In the genomic region with DNA sequence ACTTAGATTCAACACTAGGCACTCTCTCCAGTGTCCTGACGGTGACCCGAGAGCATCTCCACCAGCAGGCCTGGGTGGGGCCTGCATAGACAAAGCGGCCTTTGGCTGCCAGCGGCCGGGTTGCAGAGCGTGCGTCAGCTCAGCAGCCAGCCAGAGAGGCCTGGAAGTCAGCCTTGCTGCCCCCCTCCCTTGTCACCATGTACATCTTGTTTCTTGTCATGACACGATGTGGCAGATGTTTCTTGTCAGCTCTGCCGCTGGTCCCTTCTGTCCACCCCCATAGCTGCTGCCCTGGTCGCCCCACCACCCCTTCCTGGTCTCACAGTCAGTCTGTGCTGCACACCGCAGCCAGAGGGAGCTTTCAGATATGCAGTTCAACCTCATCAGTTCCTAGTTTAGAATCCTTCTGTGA, we compare ENCODE assay signal across 11 cellular contexts. TPM values are rescaled to one million over a fixed set of nuclear protein-coding genes. Genes with fewer than 3 reads are reported as not detected.
DNase-seq lines count a peak whose midpoint lies in the region; ATAC-seq and TF ChIP-seq lines count a peak whose summit lies in the region.
"Had no signal": no experiment of that assay in that cellular context is flagged by ENCODE, and none has a peak within 500 bp of the region (broad histone marks: within the 10 kb centered on the region; RNA-seq: fewer than 3 reads in every experiment).

No MANE protein-coding gene starts in this region.

- no peaks in the 10 kb centered on the region for H3K9me3 ChIP-seq in mammary epithelial cell (replicated peaks; ENCODE audit: insufficient read depth, low read length)
- H3K9me3 ChIP-seq in right atrium auricular region: no peaks in the 10 kb centered on the region
- H3K9me3 ChIP-seq in prostate gland: no peaks in the 10 kb centered on the region

- TF ChIP-seq CTCF in BJ (IDR thresholded peaks at IDR 0.05; ENCODE audit: insufficient read depth, low read depth, low read length) (peak; percentile 75), mammary epithelial cell (conservative IDR thresholded peaks at IDR 0.05 in 1 of 2, IDR thresholded peaks at IDR 0.05 in 1 of 2; ENCODE audit: extremely low read depth in 1 of 2, insufficient read depth in 1 of 2, low read depth in 1 of 2, low read length in 2 of 2) (peak; percentile 25 to 54), right atrium auricular region (IDR thresholded peaks at IDR 0.05) (peak in 1 of 2 donors; percentile 77), prostate gland (IDR thresholded peaks at IDR 0.05) (peak in 3 of 4 experiments; percentile 30 to 68 (median 47))

- no peaks in the 10 kb centered on the region for H3K79me2 ChIP-seq in mammary epithelial cell (ENCODE audit: insufficient read depth, low read length)

- peak overlapping the region; percentile 76 for H2AFZ ChIP-seq in mammary epithelial cell (ENCODE audit: low read depth, low read length)

- intact Hi-C loops in mammary epithelial cell (cut with micrococcal nuclease): no loop called here
- intact Hi-C loops in prostate gland (cut with DNase I): no loop called here

- dilution Hi-C loops in mammary epithelial cell (cut with HindIII; ENCODE audit: low sequenced_read_pairs): no loop called here

- H3K36me3 ChIP-seq in BJ (ENCODE audit: control insufficient read depth, insufficient read depth, low read length) (no peaks in the 10 kb centered on the region), mammary epithelial cell (ENCODE audit: insufficient read depth, low read length) (no peaks in the 10 kb centered on the region), right atrium auricular region (no peaks in the 10 kb centered on the region), prostate gland (no peaks in the 10 kb centered on the region)

- no peaks in the 10 kb centered on the region for H3K27me3 ChIP-seq in BJ (ENCODE audit: control insufficient read depth, insufficient read depth, low read length)
- no peaks in the 10 kb centered on the region for H3K27me3 ChIP-seq in mammary epithelial cell (ENCODE audit: insufficient read depth, low read length)
- no peaks in the 10 kb centered on the region for H3K27me3 ChIP-seq in right atrium auricular region
- H3K27me3 ChIP-seq in prostate gland (replicated peaks; ENCODE audit: insufficient read depth): no peaks in the 10 kb centered on the region

- H4K20me1 ChIP-seq in mammary epithelial cell (ENCODE audit: insufficient read depth, low read length): no peaks in the 10 kb centered on the region

- no peak overlapping the region for H3K4me2 ChIP-seq in mammary epithelial cell (ENCODE audit: insufficient read depth, low read depth, low read length)

- H3K27ac ChIP-seq in mammary epithelial cell (ENCODE audit: insufficient read depth, low read depth, low read length) (peak overlapping the region; percentile 24), right atrium auricular region (peak overlapping the region; percentile 78 to 83), prostate gland (no peak overlapping the region)

- no peak for ATAC-seq in GM18861 (IDR thresholded peaks at IDR 0.05; ENCODE audit: unreplicated experiment)
- ATAC-seq: stimulated activated naive B cell treated with anti-CD40 and anti-IgM and Interleukin-4, amounts not matched to agents 10 μg/mL and 1 μg/mL and 100 μg/mL, for 72 hours had no signal

- CTCF ChIA-PET in BJ (lab: Yijun Ruan, JAX): interaction anchor here (0.7 to 4.9 kb wide), 8 partner anchors 10 to 133 kb away, joined by 3 to 27 read pairs (median 5); a partner anchor contains a TSS
- CTCF ChIA-PET in mammary epithelial cell (lab: Charles Lee; ENCODE audit: low non-redundant PET): interaction anchor here (0.7 kb wide), 1 partner anchor 21 kb away, joined by 4 read pairs; no protein-coding TSS in a partner anchor

- TF ChIP-seq POLR2A in prostate gland (IDR thresholded peaks at IDR 0.05): no peak

- DNase-seq in BJ (ENCODE audit: low read depth): peak; percentile 33
- DNase-seq in mammary epithelial cell: peak; percentile 41
- peak; percentile 93 for DNase-seq in right atrium auricular region (ENCODE audit: low spot score)
- DNase-seq in prostate gland (ENCODE audit: low spot score): peak; percentile 20
- DNase-seq in activated CD8-positive, alpha-beta memory T cell treated with anti-CD3 and anti-CD28 coated beads for 24 hours: no peak
- no peak for DNase-seq in NCI-H2227 (lab: John Stamatoyannopoulos, UW; ENCODE audit: unreplicated experiment)
- DNase-seq in HT-29 (ENCODE audit: low spot score): no peak
- DNase-seq: KG1; stimulated activated naive B cell treated with anti-CD40 and anti-IgM and Interleukin-4, amounts not matched to agents 10 μg/mL and 1 μg/mL and 100 μg/mL, for 72 hours had no signal

- H3K4me3 ChIP-seq in BJ (ENCODE audit: low read depth, low read length) (no peak overlapping the region), mammary epithelial cell (replicated peaks in 1 of 3; ENCODE audit: insufficient read depth in 1 of 3, low read depth in 2 of 3, low read length in 3 of 3) (no peak overlapping the region), right atrium auricular region (no peak overlapping the region), prostate gland (no peak overlapping the region)

- 12% methylated on average over 6 of the region's 11 CpGs for WGBS in mammary epithelial cell (ENCODE audit: low coverage, missing lambda C conversion rate)
- WGBS in prostate gland: 20% methylated on average over 11 of the region's 11 CpGs

- no TSS peak for BruUV-seq in mammary epithelial cell (replicated peaks; lab: Mats Ljungman, UMichigan)

- peaks cover 9% of the 10 kb centered on the region for H3K4me1 ChIP-seq in mammary epithelial cell (ENCODE audit: insufficient read depth, low read length)
- peaks cover 0 to 34% of the 10 kb centered on the region in 2 donors for H3K4me1 ChIP-seq in right atrium auricular region
- H3K4me1 ChIP-seq in prostate gland (replicated peaks): no peaks in the 10 kb centered on the region

- in situ Hi-C loops in mammary epithelial cell (cut with MboI; ENCODE audit: low sequenced_read_pairs in 2 of 2): no loop called here

- no peak overlapping the region for H3K9ac ChIP-seq in mammary epithelial cell (ENCODE audit: insufficient read depth, low read length)

- POLR2A ChIA-PET in BJ (lab: Charles Lee): interaction anchor here (0.7 kb wide), 1 partner anchor 158 kb away, joined by 4 read pairs; no protein-coding TSS in a partner anchor

RNA-seq across cellular contexts. Expression of a gene that starts 33.1 kb away (rescaled TPM):
- polyA plus RNA-seq in BJ (2011; rRNA removed) (4.2 and 5.3 TPM in 2 replicates), mammary epithelial cell (1.4 TPM)
- 4.7 and 5.0 TPM in 2 replicates for polyA minus RNA-seq in BJ (2011; rRNA and poly(A)+ RNA removed)
- total RNA-seq in mammary epithelial cell (1 to 10 TPM; 3.2 to 4.3 TPM), right atrium auricular region (100 to 1,000 TPM in 1 of 2 donors, 10 to 100 TPM in 1; 62.0 to 111 TPM), prostate gland (100 to 1,000 TPM in 1 of 2 donors, 10 to 100 TPM in 1; 82.7 to 115 TPM)
- 1.9 TPM for polyA minus RNA-seq in mammary epithelial cell
- total RNA-seq in HT-29 (2014; rRNA removed; shearing (Covaris generic)): 7.3 and 8.6 TPM in 2 replicates

RNA-seq across cellular contexts. Expression of a gene that starts 59.2 kb away (rescaled TPM):
- polyA plus RNA-seq in BJ (2011; rRNA removed) (0.02 and 0.13 TPM in 2 replicates), mammary epithelial cell (9.1 TPM)
- 0.05 and 0.09 TPM in 2 replicates for polyA minus RNA-seq in BJ (2011; rRNA and poly(A)+ RNA removed)
- total RNA-seq in mammary epithelial cell (10 to 100 TPM; 11.2 to 29.2 TPM), right atrium auricular region (10 to 100 TPM; 21.9 to 22.0 TPM), prostate gland (10 to 100 TPM in 1 of 2 donors, 1 to 10 TPM in 1; 9.9 to 16.4 TPM)
- 32.0 TPM for polyA minus RNA-seq in mammary epithelial cell
- 12.4 and 16.6 TPM in 2 replicates for total RNA-seq in HT-29 (2014; rRNA removed; shearing (Covaris generic))
- total RNA-seq: NCI-H460 had no signal

Comparison
In these comparisons a context has a peak if more than half of its experiments do, and no peak if none do; other contexts are left out.
1. DNase-seq: peak in BJ (single experiment), mammary epithelial cell (single experiment), right atrium auricular region (single experiment) and prostate gland (single experiment); none in activated CD8-positive, alpha-beta memory T cell treated with anti-CD3 and anti-CD28 coated beads for 24 hours (single experiment), NCI-H2227 (single experiment) and HT-29 (single experiment).
2. H3K27ac ChIP-seq: peak in mammary epithelial cell (single experiment) and right atrium auricular region (2 of 2); none in prostate gland (0 of 2).